In genomic region chr2:171574149-171574795, GRCh38 we compare ENCODE assay signal across 8 cellular contexts.
DNase-seq lines count a peak whose midpoint lies in the region; ATAC-seq and TF ChIP-seq lines count a peak whose summit lies in the region.

No MANE protein-coding gene starts in this region.

- peak; percentile 99 for TF ChIP-seq CTCF in AG09309 (IDR thresholded peaks at IDR 0.05; ENCODE audit: control insufficient read depth, insufficient read depth, low read depth, low read length, missing control alignments)

- no peaks in the 10 kb centered on the region for H3K9me3 Mint-ChIP-seq in memory B cell

- ATAC-seq in GM18868 (IDR thresholded peaks at IDR 0.05; ENCODE audit: unreplicated experiment) (peak; percentile 89), HG03159 (IDR thresholded peaks at IDR 0.05; ENCODE audit: unreplicated experiment) (peak; percentile 80), memory B cell (ENCODE audit: low read depth) (peak; percentile 96)

- no peaks in the 10 kb centered on the region for H3K27me3 Mint-ChIP-seq in memory B cell

- H3K4me3 Mint-ChIP-seq in memory B cell: no peak overlapping the region

- H3K27ac Mint-ChIP-seq in memory B cell: no peak overlapping the region

- H3K36me3 Mint-ChIP-seq in memory B cell: no peaks in the 10 kb centered on the region

- H3K4me1 Mint-ChIP-seq in memory B cell: no peaks in the 10 kb centered on the region

- no peak overlapping the region for H3K4me3 ChIP-seq in AG09309 (ENCODE audit: control insufficient read depth, low read depth, low read length)

- peak; percentile 8 for DNase-seq in AG09309 (ENCODE audit: low read depth)
- DNase-seq in NCI-H69 (lab: John Stamatoyannopoulos, UW): peak; percentile 60
- peak; percentile 84 to 87 for DNase-seq in activated CD4-positive, alpha-beta T cell treated with anti-CD3 and anti-CD28 coated beads, Interleukin-2, amount 50 U/mL, for 48 hours
- peak; percentile 88 for DNase-seq in ecto neural progenitor cell (ENCODE audit: low spot score)
- DNase-seq in memory B cell (ENCODE audit: low spot score in 2 of 2): peak; percentile 88 to 91
- peak; percentile 71 for DNase-seq in stimulated activated CD8-positive, alpha-beta memory T cell treated with anti-CD3 and anti-CD28 coated beads, Interleukin-15, amount 100 ng/mL, for 24 hours (ENCODE audit: low read depth)

Comparison
In these comparisons a context has a peak if more than half of its experiments do, and no peak if none do; other contexts are left out.
1. DNase-seq: peak in every context shown above with its lines; median percentile 90 in memory B cell; 88 in ecto neural progenitor cell; 86 in activated CD4-positive, alpha-beta T cell treated with anti-CD3 and anti-CD28 coated beads, Interleukin-2, amount 50 U/mL, for 48 hours; 71 in stimulated activated CD8-positive, alpha-beta memory T cell treated with anti-CD3 and anti-CD28 coated beads, Interleukin-15, amount 100 ng/mL, for 24 hours; 60 in NCI-H69; 8 in AG09309.